Comparison of ENCODE assay signal across 9 cellular contexts in genomic region chr9:136942881-136943230, GRCh38. TPM values are rescaled to one million over a fixed set of nuclear protein-coding genes. Genes with fewer than 3 reads are reported as not detected.
A peak's percentile ranks its signal among the peaks of the same experiment; 100 is the strongest.
DNase-seq lines count a peak whose midpoint lies in the region; ATAC-seq and TF ChIP-seq lines count a peak whose summit lies in the region.
"Had no signal": no experiment of that assay in that cellular context is flagged by ENCODE, and none has a peak within 500 bp of the region (broad histone marks: within the 10 kb centered on the region; RNA-seq: fewer than 3 reads in every experiment).

No MANE protein-coding gene starts in this region.

- peaks cover 0 to 17% of the 10 kb centered on the region in 2 experiments; a peak in 1 of 4 replicates for H3K4me1 ChIP-seq in SK-N-SH (ENCODE audit: control insufficient read depth in 1 of 2, insufficient read depth in 2 of 2, low read depth in 1 of 2, low read length in 1 of 2)
- H3K4me1 ChIP-seq in right atrium auricular region, result peaks cover 0 to 43% of the 10 kb centered on the region in 2 donors

- POLR2A ChIA-PET in SK-N-SH (lab: Yijun Ruan, JAX), result interaction anchor here (0.6 kb wide), 1 partner anchor 57 kb away, joined by 3 read pairs; no protein-coding TSS in a partner anchor
- POLR2A ChIA-PET in activated CD4-positive, alpha-beta memory T cell treated with anti-CD3 and anti-CD28 coated beads for 36 hours (lab: Charles Lee), result no interaction called here

- H3K9me3 ChIP-seq in SK-N-SH, result no peaks in the 10 kb centered on the region
- H3K9me3 ChIP-seq in right atrium auricular region, result no peaks in the 10 kb centered on the region

- 96% methylated on average over 5 of the region's 16 CpGs for WGBS in SK-N-SH (ENCODE audit: low lambda C conversion rate)

- TF ChIP-seq EP300 in SK-N-SH (IDR thresholded peaks at IDR 0.05; ENCODE audit: borderline replicate concordance in 1 of 2, low read depth in 1 of 2, low read length in 1 of 2), result no peak

- CTCF ChIA-PET in SK-N-SH (lab: Yijun Ruan, JAX), result interaction anchor here (0.7 to 2.4 kb wide), 3 partner anchors 56 to 143 kb away, joined by 3 to 7 read pairs (median 3); partner anchors contain the start of gene AJM1
- CTCF ChIA-PET in activated CD4-positive, alpha-beta memory T cell treated with anti-CD3 and anti-CD28 coated beads for 36 hours (lab: Charles Lee), result interaction anchor here (3.4 kb wide), 1 partner anchor 100 kb away, joined by 13 read pairs; the partner anchor contains the start of gene AJM1

- peaks cover 28% of the 10 kb centered on the region for H3K79me2 ChIP-seq in SK-N-SH (ENCODE audit: insufficient read depth)

- H3K27ac Mint-ChIP-seq in activated CD4-positive, alpha-beta memory T cell treated with anti-CD3 and anti-CD28 coated beads for 36 hours, result peak overlapping the region; percentile 23
- H3K27ac Mint-ChIP-seq in stimulated activated memory B cell treated with anti-CD40 and anti-IgM and Interleukin-4, amounts not matched to agents 10 μg/mL and 1 μg/mL and 100 μg/mL, for 72 hours, result peak overlapping the region; percentile 88

- TF ChIP-seq CTCF in SK-N-SH (IDR thresholded peaks at IDR 0.05), result no peak
- no peak for TF ChIP-seq CTCF in right atrium auricular region (IDR thresholded peaks at IDR 0.05)

- H4K20me1 ChIP-seq in SK-N-SH (ENCODE audit: insufficient read depth), result peaks cover 13% of the 10 kb centered on the region

- H3K9me3 Mint-ChIP-seq in activated CD4-positive, alpha-beta memory T cell treated with anti-CD3 and anti-CD28 coated beads for 36 hours, result no peaks in the 10 kb centered on the region
- no peaks in the 10 kb centered on the region for H3K9me3 Mint-ChIP-seq in stimulated activated memory B cell treated with anti-CD40 and anti-IgM and Interleukin-4, amounts not matched to agents 10 μg/mL and 1 μg/mL and 100 μg/mL, for 72 hours

- H3K27me3 ChIP-seq in SK-N-SH (ENCODE audit: insufficient read depth) (no peaks in the 10 kb centered on the region), right atrium auricular region (no peaks in the 10 kb centered on the region)

- intact Hi-C loops in activated CD4-positive, alpha-beta memory T cell treated with anti-CD3 and anti-CD28 coated beads for 36 hours (cut with micrococcal nuclease), result loop anchor here (10.0 kb wide), 1 partner anchor 92 kb away; the partner anchor contains the start of gene FUT7

- H3K27me3 Mint-ChIP-seq in activated CD4-positive, alpha-beta memory T cell treated with anti-CD3 and anti-CD28 coated beads for 36 hours, result no peaks in the 10 kb centered on the region
- H3K27me3 Mint-ChIP-seq in stimulated activated memory B cell treated with anti-CD40 and anti-IgM and Interleukin-4, amounts not matched to agents 10 μg/mL and 1 μg/mL and 100 μg/mL, for 72 hours, result no peaks in the 10 kb centered on the region

- DNase-seq in SK-N-SH (no peak), right atrium auricular region (ENCODE audit: low spot score) (no peak), germinal center (ENCODE audit: low spot score) (no peak), GF-D8 (lab: John Stamatoyannopoulos, UW) (no peak), NCI-H748 (lab: John Stamatoyannopoulos, UW; ENCODE audit: unreplicated experiment) (no peak)
- DNase-seq in activated CD4-positive, alpha-beta memory T cell treated with anti-CD3 and anti-CD28 coated beads for 36 hours, result no peak

- peaks cover 12% of the 10 kb centered on the region for H3K4me1 Mint-ChIP-seq in activated CD4-positive, alpha-beta memory T cell treated with anti-CD3 and anti-CD28 coated beads for 36 hours (ENCODE audit: low read depth)
- peaks cover 20% of the 10 kb centered on the region for H3K4me1 Mint-ChIP-seq in stimulated activated memory B cell treated with anti-CD40 and anti-IgM and Interleukin-4, amounts not matched to agents 10 μg/mL and 1 μg/mL and 100 μg/mL, for 72 hours

- H3K4me3 ChIP-seq in SK-N-SH (ENCODE audit: low read depth in 2 of 2, low read length in 1 of 2) (peak overlapping the region; percentile 77 to 94; a peak in 3 of 4 replicates), right atrium auricular region (peak overlapping the region in 1 of 2 donors; percentile 85)

- no peak overlapping the region for H2AFZ ChIP-seq in SK-N-SH (ENCODE audit: low read depth)

- H3K36me3 ChIP-seq in SK-N-SH (replicated peaks in 1 of 2; ENCODE audit: control insufficient read depth in 1 of 2, insufficient read depth in 2 of 2, low read length in 1 of 2) (peaks cover 10 to 38% of the 10 kb centered on the region in 2 experiments), right atrium auricular region (peaks cover 41% of the 10 kb centered on the region)

- H3K9me2 ChIP-seq in SK-N-SH, result no peaks in the 10 kb centered on the region

- no peak overlapping the region; the same call in 1 of the 2 replicates for H3K9ac ChIP-seq in SK-N-SH

- H3K27ac ChIP-seq in SK-N-SH (ENCODE audit: low read depth in 2 of 2, low read length in 1 of 2) (no peak overlapping the region; a peak in 1 of 4 replicates), right atrium auricular region (peak overlapping the region; percentile 91 to 95)

- H3K36me3 Mint-ChIP-seq in activated CD4-positive, alpha-beta memory T cell treated with anti-CD3 and anti-CD28 coated beads for 36 hours, result peaks cover 27% of the 10 kb centered on the region
- H3K36me3 Mint-ChIP-seq in stimulated activated memory B cell treated with anti-CD40 and anti-IgM and Interleukin-4, amounts not matched to agents 10 μg/mL and 1 μg/mL and 100 μg/mL, for 72 hours, result peaks cover 42% of the 10 kb centered on the region

- H3F3A ChIP-seq in SK-N-SH (replicated peaks; ENCODE audit: insufficient read depth), result peaks cover 6% of the 10 kb centered on the region

- TF ChIP-seq RAD21 in SK-N-SH (IDR thresholded peaks at IDR 0.05; ENCODE audit: low read length), result no peak

- peak overlapping the region; percentile 66 for H3K4me3 Mint-ChIP-seq in activated CD4-positive, alpha-beta memory T cell treated with anti-CD3 and anti-CD28 coated beads for 36 hours
- H3K4me3 Mint-ChIP-seq in stimulated activated memory B cell treated with anti-CD40 and anti-IgM and Interleukin-4, amounts not matched to agents 10 μg/mL and 1 μg/mL and 100 μg/mL, for 72 hours, result peak overlapping the region; percentile 80

- peak overlapping the region; percentile 96 for H3K4me2 ChIP-seq in SK-N-SH

- no peak for ATAC-seq in SK-N-SH treated with all-trans-retinoic acid at 6 μM for 48 hours
- no peak for ATAC-seq in stimulated activated memory B cell treated with anti-CD40 and anti-IgM and Interleukin-4, amounts not matched to agents 10 μg/mL and 1 μg/mL and 100 μg/mL, for 72 hours

TF ChIP-seq in SK-N-SH, 30 proteins besides CTCF, POLR2A, EP300 and RAD21:
- no peak for TF ChIP-seq RXRA (IDR thresholded peaks at IDR 0.05; ENCODE audit: borderline replicate concordance, low read depth)
- TF ChIP-seq FOSL2 (IDR thresholded peaks at IDR 0.05; ENCODE audit: borderline replicate concordance, low read depth), result no peak
- TF ChIP-seq, protein P1, sequence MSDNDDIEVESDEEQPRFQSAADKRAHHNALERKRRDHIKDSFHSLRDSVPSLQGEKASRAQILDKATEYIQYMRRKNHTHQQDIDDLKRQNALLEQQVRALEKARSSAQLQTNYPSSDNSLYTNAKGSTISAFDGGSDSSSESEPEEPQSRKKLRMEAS (IDR thresholded peaks at IDR 0.05; ENCODE audit: low read depth), result no peak
TF ChIP-seq in SK-N-SH: peak in this region for 0.

TF ChIP-seq in SK-N-SH treated with all-trans-retinoic acid at 6 μM for 48 hours, 23 proteins besides CTCF, POLR2A, EP300 and RAD21 (continues in another document):
- TF ChIP-seq BACH2 (CRISPR knock-in tag; IDR thresholded peaks at IDR 0.05; ENCODE audit: borderline replicate concordance), result no peak
- no peak for TF ChIP-seq PPARA (CRISPR knock-in tag; IDR thresholded peaks at IDR 0.05; ENCODE audit: borderline replicate concordance)
- TF ChIP-seq ZNF70 (CRISPR knock-in tag; IDR thresholded peaks at IDR 0.05), result no peak
- no peak for TF ChIP-seq TCF4 (CRISPR knock-in tag; IDR thresholded peaks at IDR 0.05; ENCODE audit: borderline replicate concordance)
- TF ChIP-seq ESRRG (CRISPR knock-in tag; IDR thresholded peaks at IDR 0.05), result no peak

RNA-seq across cellular contexts. Expression of gene FBXW5, which starts 1.7 kb away (rescaled TPM):
- 78.9 and 85.5 TPM in 2 replicates for polyA plus RNA-seq in SK-N-SH (2012; rRNA removed)
- 20.0 and 39.4 TPM in 2 replicates for polyA plus RNA-seq in SK-N-SH (2012; cell fraction: cytosol; rRNA removed)
- 328 and 386 TPM in 2 replicates for polyA plus RNA-seq in SK-N-SH (2012; cell fraction: nucleus; rRNA removed)
- 10 to 100 TPM; 66.8 to 69.4 TPM for total RNA-seq in activated CD4-positive, alpha-beta memory T cell treated with anti-CD3 and anti-CD28 coated beads for 36 hours
- total RNA-seq in right atrium auricular region, result 100 to 1,000 TPM; 203 to 233 TPM

RNA-seq across cellular contexts. Expression of gene C8G, which starts 2.2 kb away (rescaled TPM):
- polyA plus RNA-seq in SK-N-SH (2012; rRNA removed), result 0.28 and 0.49 TPM in 2 replicates
- polyA plus RNA-seq in SK-N-SH (2012; cell fraction: cytosol; rRNA removed), result 0.12 and 0.29 TPM in 2 replicates
- 5.5 and 7.4 TPM in 2 replicates for polyA plus RNA-seq in SK-N-SH (2012; cell fraction: nucleus; rRNA removed)
- total RNA-seq in activated CD4-positive, alpha-beta memory T cell treated with anti-CD3 and anti-CD28 coated beads for 36 hours, result under 1 TPM; 0.90 to 0.94 TPM
- not detected for total RNA-seq in right atrium auricular region
- total RNA-seq: A172 had no signal

RNA-seq across cellular contexts. Expression of gene LCN12, which starts 9.2 kb away (rescaled TPM):
- 0.87 and 1.1 TPM in 2 replicates for polyA plus RNA-seq in SK-N-SH (2012; rRNA removed)
- 0.09 and 0.15 TPM in 2 replicates for polyA plus RNA-seq in SK-N-SH (2012; cell fraction: cytosol; rRNA removed)
- polyA plus RNA-seq in SK-N-SH (2012; cell fraction: nucleus; rRNA removed), result 6.2 and 6.8 TPM in 2 replicates
- total RNA-seq in activated CD4-positive, alpha-beta memory T cell treated with anti-CD3 and anti-CD28 coated beads for 36 hours, result 1 to 10 TPM; 1.6 to 2.1 TPM
- 10 to 100 TPM; 10.8 to 11.3 TPM for total RNA-seq in right atrium auricular region

RNA-seq across cellular contexts. Expression of gene PTGDS, which starts 34.4 kb away (rescaled TPM):
- not detected in 2 replicates for polyA plus RNA-seq in SK-N-SH (2012; rRNA removed)
- polyA plus RNA-seq in SK-N-SH (2012; cell fraction: cytosol; rRNA removed), result not detected in 2 replicates
- polyA plus RNA-seq in SK-N-SH (2012; cell fraction: nucleus; rRNA removed), result 0.46 TPM in 1 of 2 replicates, not detected in the other
- not detected for total RNA-seq in activated CD4-positive, alpha-beta memory T cell treated with anti-CD3 and anti-CD28 coated beads for 36 hours
- 1,000 to 10,000 TPM; 1,799 to 2,426 TPM for total RNA-seq in right atrium auricular region
- total RNA-seq: A172 had no signal

RNA-seq across cellular contexts. Expression of gene LCNL1, which starts 39.9 kb away (rescaled TPM):
- polyA plus RNA-seq in SK-N-SH (2012; rRNA removed), result not detected in 2 replicates
- not detected in 2 replicates for polyA plus RNA-seq in SK-N-SH (2012; cell fraction: cytosol; rRNA removed)
- polyA plus RNA-seq in SK-N-SH (2012; cell fraction: nucleus; rRNA removed), result 0.02 and 0.06 TPM in 2 replicates
- not detected for total RNA-seq in activated CD4-positive, alpha-beta memory T cell treated with anti-CD3 and anti-CD28 coated beads for 36 hours
- 1 to 10 TPM in 1 of 2 donors, under 1 TPM in 1; 0.24 to 1.1 TPM for total RNA-seq in right atrium auricular region
- total RNA-seq: A172 had no signal

Comparison
In these comparisons a context has a peak if more than half of its experiments do, and no peak if none do; other contexts are left out.
1. H3K27ac ChIP-seq: peak in right atrium auricular region (2 of 2); none in SK-N-SH (0 of 2).